ENCODE assay signal across 25 cellular contexts in the genomic region with DNA sequence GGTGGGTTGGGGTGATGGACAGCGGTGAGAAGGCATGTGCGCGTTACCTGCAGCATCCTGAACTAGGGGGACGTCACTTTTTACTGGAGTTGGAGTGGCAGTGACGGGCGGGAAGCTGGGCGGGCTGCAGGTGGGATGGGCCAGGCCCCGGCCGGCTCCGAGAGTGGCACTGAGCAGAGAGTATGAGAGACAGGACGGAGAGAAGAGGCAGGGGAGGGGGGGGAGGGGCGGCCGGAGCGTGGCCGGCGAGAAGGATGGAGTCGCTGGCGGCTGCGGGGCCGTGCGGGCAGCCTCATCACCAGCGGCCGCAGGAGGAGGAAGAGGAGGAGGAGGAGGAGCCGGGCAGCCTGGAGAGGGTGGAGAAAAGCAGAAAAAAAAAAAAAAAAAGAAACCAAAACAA.
DNase-seq lines count a peak whose midpoint lies in the region; ATAC-seq, FAIRE-seq and TF ChIP-seq lines count a peak whose summit lies in the region.
"Had no signal": no experiment of that assay in that cellular context is flagged by ENCODE, and none has a peak within 500 bp of the region (broad histone marks: within the 10 kb centered on the region; RNA-seq: fewer than 3 reads in every experiment).

No MANE protein-coding gene starts in this region.

- H3K4me1 ChIP-seq in astrocyte (ENCODE audit: insufficient read depth, low read length) = no peaks in the 10 kb centered on the region
- peaks cover 54% of the 10 kb centered on the region for H3K4me1 ChIP-seq in stomach smooth muscle (ENCODE audit: control insufficient read depth, insufficient read depth, low read length)
- no peaks in the 10 kb centered on the region for H3K4me1 ChIP-seq in colonic mucosa
- H3K4me1 ChIP-seq: A549, HAP-1, SJSA1 had no signal

- H3K4me1 Mint-ChIP-seq in astrocyte (ENCODE audit: low read depth, unreplicated experiment) (no peaks in the 10 kb centered on the region), neural crest cell (no peaks in the 10 kb centered on the region)
- H3K4me1 Mint-ChIP-seq: B cell had no signal

- H2AFZ ChIP-seq in astrocyte (ENCODE audit: low read depth, low read length) = no peak overlapping the region

- no peaks in the 10 kb centered on the region for H3K36me3 ChIP-seq in H7 (replicated peaks; ENCODE audit: control insufficient read depth, insufficient read depth, low read length)
- H3K36me3 ChIP-seq in astrocyte (ENCODE audit: insufficient read depth, low read length) = no peaks in the 10 kb centered on the region
- H3K36me3 ChIP-seq in stomach smooth muscle (ENCODE audit: control insufficient read depth in 2 of 2, insufficient read depth in 2 of 2, low read length in 2 of 2) = peaks cover 11 to 24% of the 10 kb centered on the region in 2 donors
- no peaks in the 10 kb centered on the region for H3K36me3 ChIP-seq in colonic mucosa
- H3K36me3 ChIP-seq: HAP-1, SJSA1 had no signal

- H3K27ac ChIP-seq in astrocyte (ENCODE audit: low read depth, low read length) (no peak overlapping the region), stomach smooth muscle (ENCODE audit: low read length) (peak overlapping the region; percentile 71), colonic mucosa (no peak overlapping the region)
- H3K27ac ChIP-seq: A549, HL-60, SJSA1 had no signal

- peaks cover 15% of the 10 kb centered on the region; the same call in 1 of the 2 replicates for H3K27me3 ChIP-seq in H7 (ENCODE audit: control insufficient read depth, insufficient read depth, low read length)
- peaks cover 8% of the 10 kb centered on the region for H3K27me3 ChIP-seq in astrocyte (ENCODE audit: insufficient read depth, low read length)
- peaks cover 0 to 4% of the 10 kb centered on the region in 2 donors for H3K27me3 ChIP-seq in stomach smooth muscle (ENCODE audit: control insufficient read depth in 1 of 2, insufficient read depth in 2 of 2, low read length in 2 of 2)
- no peaks in the 10 kb centered on the region for H3K27me3 ChIP-seq in colonic mucosa

- H3K9me3 Mint-ChIP-seq in astrocyte (ENCODE audit: unreplicated experiment) = no peaks in the 10 kb centered on the region
- H3K9me3 Mint-ChIP-seq in neural crest cell = no peaks in the 10 kb centered on the region
- H3K9me3 Mint-ChIP-seq: CD4-positive, CD25-positive, alpha-beta regulatory T cell had no signal

- H3K9ac ChIP-seq in astrocyte (ENCODE audit: low read length) = no peak overlapping the region
- no peak overlapping the region for H3K9ac ChIP-seq in stomach smooth muscle (ENCODE audit: low read length in 2 of 2)
- no peak overlapping the region for H3K9ac ChIP-seq in colonic mucosa (ENCODE audit: low read depth in 2 of 2, low read length in 2 of 2)

- intact Hi-C loops in colonic mucosa (cut with DNase I) = no loop called here

- H3K4me2 ChIP-seq in astrocyte (ENCODE audit: low read length) = no peak overlapping the region
- H3K4me2 ChIP-seq: A549 had no signal

- H3K36me3 Mint-ChIP-seq in astrocyte (ENCODE audit: low read depth, unreplicated experiment) = no peaks in the 10 kb centered on the region
- no peaks in the 10 kb centered on the region for H3K36me3 Mint-ChIP-seq in neural crest cell (ENCODE audit: low read depth)
- H3K36me3 Mint-ChIP-seq: CD4-positive, CD25-positive, alpha-beta regulatory T cell had no signal

- TF ChIP-seq CTCF in astrocyte (IDR thresholded peaks at IDR 0.05; ENCODE audit: insufficient read depth, low read depth, low read length) (no peak), neural crest cell (conservative IDR thresholded peaks at IDR 0.05) (no peak), colonic mucosa (IDR thresholded peaks at IDR 0.05) (no peak)

- H4K20me1 ChIP-seq in astrocyte (ENCODE audit: insufficient read depth, low read length) = no peaks in the 10 kb centered on the region

- H3K27me3 Mint-ChIP-seq in astrocyte (ENCODE audit: low read depth, unreplicated experiment) (peaks cover 8% of the 10 kb centered on the region), neural crest cell (ENCODE audit: low read depth) (peaks cover 30% of the 10 kb centered on the region)
- H3K27me3 Mint-ChIP-seq: B cell; CD4-positive, CD25-positive, alpha-beta regulatory T cell had no signal

- ATAC-seq in HG03439 (IDR thresholded peaks at IDR 0.05; ENCODE audit: unreplicated experiment) = no peak
- no peak for ATAC-seq in HG03159 (IDR thresholded peaks at IDR 0.05; ENCODE audit: unreplicated experiment)
- ATAC-seq: GM12878, K562, Right ventricle myocardium inferior had no signal

- no peaks in the 10 kb centered on the region for H3K79me2 ChIP-seq in astrocyte (ENCODE audit: insufficient read depth, low read length)

- no peak for FAIRE-seq in astrocyte (lab: Jason Lieb, UNC)
- FAIRE-seq: A549, GM12878, HepG2, K562, RCC 7860 had no signal

- H3K27ac Mint-ChIP-seq in astrocyte (ENCODE audit: unreplicated experiment) = no peak overlapping the region
- H3K27ac Mint-ChIP-seq in neural crest cell (ENCODE audit: unreplicated experiment) = no peak overlapping the region
- H3K27ac Mint-ChIP-seq: B cell had no signal

- H3K4me3 Mint-ChIP-seq in astrocyte (ENCODE audit: unreplicated experiment) = peak overlapping the region; percentile 27
- peak overlapping the region; percentile 27 for H3K4me3 Mint-ChIP-seq in neural crest cell
- H3K4me3 Mint-ChIP-seq: B cell; CD4-positive, CD25-positive, alpha-beta regulatory T cell had no signal

- H3K9me3 ChIP-seq in astrocyte (ENCODE audit: insufficient read depth, low read depth, low read length) (peaks cover 6% of the 10 kb centered on the region), stomach smooth muscle (ENCODE audit: control insufficient read depth in 2 of 2, low read length in 2 of 2) (no peaks in the 10 kb centered on the region), colonic mucosa (no peaks in the 10 kb centered on the region)
- H3K9me3 ChIP-seq: A549, HAP-1, SJSA1 had no signal

- H3K4me3 ChIP-seq in H7 (ENCODE audit: insufficient read depth, low read depth, low read length) = no peak overlapping the region
- no peak overlapping the region for H3K4me3 ChIP-seq in astrocyte (ENCODE audit: insufficient read depth, low read depth, low read length)
- H3K4me3 ChIP-seq in stomach smooth muscle (ENCODE audit: low read length in 2 of 2) = no peak overlapping the region
- no peak overlapping the region for H3K4me3 ChIP-seq in colonic mucosa
- H3K4me3 ChIP-seq: A549, GM12878, HAP-1, K562, SJSA1 had no signal

- DNase-seq in H7 = peak; percentile 75
- no peak for DNase-seq in astrocyte (ENCODE audit: low read depth)
- no peak for DNase-seq in neural crest cell (ENCODE audit: low read depth, low spot score)
- no peak for DNase-seq in colonic mucosa
- DNase-seq in CD1c-positive myeloid dendritic cell (ENCODE audit: extremely low spot score) = no peak
- DNase-seq: CD4-positive, CD25-positive, alpha-beta regulatory T cell; DMS79 treated with DMSO at 0.1 percent for 48 hours; NCI-H1105 treated with DMSO at 0.1 percent for 48 hours; NCI-H2171 treated with DMSO at 0.1 percent for 48 hours; NCI-H446; NCI-H526; OCI-M1 had no signal
